Comparison of ENCODE assay signal across 9 cellular contexts in the genomic region with DNA sequence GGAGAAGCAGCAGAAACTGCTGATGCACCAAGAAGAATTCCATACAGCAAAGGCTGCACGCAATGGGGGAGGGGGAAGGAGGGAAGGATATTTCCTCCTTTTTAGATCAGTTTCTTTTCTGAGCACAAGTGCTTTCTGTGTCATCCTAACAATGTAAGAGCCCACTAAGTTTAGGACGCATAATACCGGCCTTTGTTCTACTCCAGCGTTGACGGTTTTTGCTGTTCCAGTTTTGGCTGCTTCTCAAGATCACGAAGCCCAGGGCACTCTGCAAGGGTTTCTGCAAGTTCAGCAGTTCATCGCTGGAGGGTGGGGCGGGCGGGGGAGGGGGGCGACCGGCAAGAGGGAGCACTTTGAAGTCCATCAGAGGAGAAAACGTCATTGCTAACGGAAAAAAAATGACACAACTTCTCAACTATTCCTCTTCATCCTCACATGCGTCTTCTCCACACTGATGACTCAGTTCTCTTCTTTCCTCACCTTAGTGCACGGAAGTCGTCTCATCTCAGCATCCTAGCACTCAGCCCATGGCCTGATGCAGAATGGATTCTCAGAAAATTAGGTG. TPM values are rescaled to one million over a fixed set of nuclear protein-coding genes. Genes with fewer than 3 reads are reported as not detected.
DNase-seq lines count a peak whose midpoint lies in the region; ATAC-seq and TF ChIP-seq lines count a peak whose summit lies in the region.
"Had no signal": no experiment of that assay in that cellular context is flagged by ENCODE, and none has a peak within 500 bp of the region (broad histone marks: within the 10 kb centered on the region; RNA-seq: fewer than 3 reads in every experiment).

No MANE protein-coding gene starts in this region.

- no peaks in the 10 kb centered on the region for H3K27me3 ChIP-seq in colonic mucosa

- no peak overlapping the region for H3K9ac ChIP-seq in colonic mucosa (ENCODE audit: low read depth in 2 of 2, low read length in 2 of 2)

- DNase-seq in stimulated activated CD8-positive, alpha-beta memory T cell treated with anti-CD3 and anti-CD28 coated beads, Interleukin-12 subunit alpha, Interleukin-12 subunit beta, amount 100 ng/mL, for 4 hours (ENCODE audit: low read depth): peak; percentile 8
- DNase-seq in stimulated activated CD8-positive, alpha-beta memory T cell treated with anti-CD3 and anti-CD28 coated beads, Interleukin-4, amount 100 ng/mL, for 48 hours: no peak
- DNase-seq in amniotic epithelial cell (ENCODE audit: low read depth): peak; percentile 62
- peak in 1 of 2 donors; percentile 11 for DNase-seq in left colon
- DNase-seq in colonic mucosa: no peak

- intact Hi-C loops in left colon (cut with DNase I, micrococcal nuclease) (no loop called here), colonic mucosa (cut with DNase I) (no loop called here)

- H3K4me1 ChIP-seq in colonic mucosa: no peaks in the 10 kb centered on the region

- no peaks in the 10 kb centered on the region for H3K9me3 ChIP-seq in colonic mucosa

- peak; percentile 48 for ATAC-seq in left colon
- no peak for ATAC-seq in HG03280 (IDR thresholded peaks at IDR 0.05; ENCODE audit: unreplicated experiment)
- ATAC-seq in GM21423 (IDR thresholded peaks at IDR 0.05; ENCODE audit: unreplicated experiment): no peak
- no peak for ATAC-seq in GM21515 (IDR thresholded peaks at IDR 0.05; ENCODE audit: unreplicated experiment)

- H3K36me3 ChIP-seq in colonic mucosa: no peaks in the 10 kb centered on the region

- no peak overlapping the region for H3K27ac ChIP-seq in colonic mucosa

- TF ChIP-seq CTCF in colonic mucosa (IDR thresholded peaks at IDR 0.05): no peak

- no peak overlapping the region for H3K4me3 ChIP-seq in colonic mucosa

RNA-seq across cellular contexts. Expression of gene FAM178B, which starts 8.7 kb away (rescaled TPM):
- total RNA-seq in left colon (under 1 TPM; 0.22 to 0.34 TPM), colonic mucosa (under 1 TPM in 1 of 2 donors, not detected in 1; 0.84 TPM)
- total RNA-seq: mononuclear cell had no signal

Comparison
In these comparisons a context has a peak if more than half of its experiments do, and no peak if none do; other contexts are left out.
1. DNase-seq: peak in stimulated activated CD8-positive, alpha-beta memory T cell treated with anti-CD3 and anti-CD28 coated beads, Interleukin-12 subunit alpha, Interleukin-12 subunit beta, amount 100 ng/mL, for 4 hours (single experiment) and amniotic epithelial cell (single experiment); none in stimulated activated CD8-positive, alpha-beta memory T cell treated with anti-CD3 and anti-CD28 coated beads, Interleukin-4, amount 100 ng/mL, for 48 hours (single experiment) and colonic mucosa (single experiment).